8 cellular contexts compared by ENCODE assay signal in genomic region chr20:34536798-34537394, GRCh38. TPM values are rescaled to one million over a fixed set of nuclear protein-coding genes. Genes with fewer than 3 reads are reported as not detected.
A peak's percentile ranks its signal among the peaks of the same experiment; 100 is the strongest.
DNase-seq lines count a peak whose midpoint lies in the region; ATAC-seq and TF ChIP-seq lines count a peak whose summit lies in the region.

No MANE protein-coding gene starts in this region.

- CTCF ChIA-PET in T-cell (lab: Charles Lee): interaction anchor here in 1 of 2 donors (0.7 to 1.6 kb wide), 3 partner anchors 69 to 233 kb away, joined by 3 to 6 read pairs (median 3); no protein-coding TSS in a partner anchor

- no peak for DNase-seq in Right ventricle myocardium inferior (ENCODE audit: missing footprints)
- no peak for DNase-seq in right atrium auricular region (ENCODE audit: low spot score)
- peak in 20 of 34 experiments; percentile 22 to 51 (median 34) for DNase-seq in T-cell
- peak; percentile 67 for DNase-seq in ecto neural progenitor cell (ENCODE audit: low spot score)
- peak; percentile 28 for DNase-seq in occipital lobe (lab: John Stamatoyannopoulos, UW)
- DNase-seq in dedifferentiated amniotic fluid mesenchymal stem cell (ENCODE audit: extremely low spot score): no peak
- DNase-seq in NCI-H345 treated with DMSO at 0.1 percent for 48 hours (lab: John Stamatoyannopoulos, UW; ENCODE audit: unreplicated experiment): no peak

- no peaks in the 10 kb centered on the region for H3K9me3 ChIP-seq in right atrium auricular region

- peaks cover 41% of the 10 kb centered on the region for H3K36me3 Mint-ChIP-seq in T-cell

- peaks cover 15 to 26% (median 16%) of the 10 kb centered on the region in 3 donors for H3K4me1 Mint-ChIP-seq in T-cell

- ATAC-seq in Right ventricle myocardium inferior: peak; percentile 68
- ATAC-seq in T-cell (replicated peaks in 1 of 4): peak; percentile 49 to 53 (median 50)
- ATAC-seq in HG03280 (IDR thresholded peaks at IDR 0.05; ENCODE audit: unreplicated experiment): no peak

- peak overlapping the region in 1 of 2 donors; percentile 64 for H3K27ac Mint-ChIP-seq in T-cell

- H3K4me3 Mint-ChIP-seq in T-cell: no peak overlapping the region

- no peaks in the 10 kb centered on the region for H3K27me3 Mint-ChIP-seq in T-cell

- POLR2A ChIA-PET in T-cell (lab: Charles Lee): interaction anchor here in 1 of 2 donors (0.6 kb wide), 1 partner anchor 626 kb away, joined by 11 read pairs; no protein-coding TSS in a partner anchor

- no peak overlapping the region for H3K27ac ChIP-seq in right atrium auricular region

- peak in 1 of 2 donors; percentile 56 for TF ChIP-seq CTCF in right atrium auricular region (IDR thresholded peaks at IDR 0.05)

- H3K9me3 Mint-ChIP-seq in T-cell: no peaks in the 10 kb centered on the region

- intact Hi-C loops in Right ventricle myocardium inferior (cut with DNase I): loop anchor here (5.0 kb wide), 1 partner anchor 170 kb away; no protein-coding TSS in a partner anchor

- peaks cover 0 to 4% of the 10 kb centered on the region in 2 donors for H3K4me1 ChIP-seq in right atrium auricular region

- H3K36me3 ChIP-seq in right atrium auricular region: peaks cover 80% of the 10 kb centered on the region

- no peaks in the 10 kb centered on the region for H3K27me3 ChIP-seq in right atrium auricular region

- no peak overlapping the region for H3K4me3 ChIP-seq in right atrium auricular region

RNA-seq across cellular contexts. Expression of gene DYNLRB1, which starts 20.7 kb away (rescaled TPM):
- total RNA-seq in Right ventricle myocardium inferior (172 TPM), right atrium auricular region (100 to 1,000 TPM; 189 to 252 TPM), T-cell (10 to 100 TPM; 49.6 to 83.6 (median 73.8) TPM), occipital lobe (33.5 TPM)

RNA-seq across cellular contexts. Expression of gene MAP1LC3A, which starts 21.6 kb away (rescaled TPM):
- total RNA-seq in Right ventricle myocardium inferior: 112 TPM
- total RNA-seq in right atrium auricular region: 100 to 1,000 TPM; 111 to 120 TPM
- 10 to 100 TPM in 2 of 5 donors, 1 to 10 TPM in 3; 2.3 to 15.5 (median 2.6) TPM for total RNA-seq in T-cell
- 30.7 TPM for total RNA-seq in occipital lobe

Comparison
In these comparisons a context has a peak if more than half of its experiments do, and no peak if none do; other contexts are left out.
1. DNase-seq: peak in T-cell (20 of 34), ecto neural progenitor cell (single experiment) and occipital lobe (single experiment); none in Right ventricle myocardium inferior (single experiment), right atrium auricular region (single experiment), dedifferentiated amniotic fluid mesenchymal stem cell (single experiment) and NCI-H345 treated with DMSO at 0.1 percent for 48 hours (single experiment).